Comparison of ENCODE assay signal across 10 cellular contexts in the genomic region with DNA sequence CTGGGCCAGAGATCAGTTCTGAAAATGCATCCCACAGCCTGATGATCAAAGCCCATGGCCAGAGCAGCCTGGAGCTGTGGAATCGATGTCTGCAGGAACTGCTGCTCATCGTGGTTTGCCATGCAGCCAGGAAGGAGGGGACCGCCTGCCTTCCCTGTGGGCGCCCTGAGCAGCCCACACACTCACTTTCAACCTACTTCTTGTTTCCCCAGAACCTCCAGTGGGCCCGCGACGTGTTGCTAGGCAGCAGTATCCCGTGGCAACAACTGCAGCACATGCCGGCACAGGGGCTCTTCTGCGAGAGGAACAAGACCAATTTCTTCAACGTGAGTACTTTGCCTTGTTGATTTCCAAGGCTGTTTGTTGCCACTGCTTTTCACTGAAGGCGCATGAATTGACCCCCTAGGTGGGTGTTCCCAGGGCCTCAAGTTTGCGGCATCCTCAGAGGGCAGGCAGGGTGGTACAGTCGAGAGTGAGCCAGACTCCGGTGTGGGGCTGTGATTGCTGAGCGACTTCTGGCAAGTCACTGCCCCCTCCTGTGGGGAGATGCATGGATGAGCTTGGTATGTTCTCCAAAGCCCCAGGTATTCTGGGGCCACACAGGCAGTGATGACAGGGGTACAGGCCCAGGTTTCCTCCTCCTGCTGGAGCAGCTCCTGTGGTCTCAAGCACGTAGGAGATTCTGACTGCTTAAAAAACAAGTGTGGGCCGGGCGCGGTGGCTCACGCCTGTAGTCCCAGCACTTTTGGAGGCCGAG. TPM values are rescaled to one million over a fixed set of nuclear protein-coding genes. Genes with fewer than 3 reads are reported as not detected.
DNase-seq lines count a peak whose midpoint lies in the region; ATAC-seq lines count a peak whose summit lies in the region.
"Had no signal": no experiment of that assay in that cellular context is flagged by ENCODE, and none has a peak within 500 bp of the region (broad histone marks: within the 10 kb centered on the region; RNA-seq: fewer than 3 reads in every experiment).

No MANE protein-coding gene starts in this region.

- peak in 2 of 3 donors; percentile 24 to 31 for DNase-seq in CD4-positive, CD25-positive, alpha-beta regulatory T cell
- DNase-seq in activated CD4-positive, alpha-beta memory T cell treated with anti-CD3 and anti-CD28 coated beads, Interleukin-2, amount 10 ng/mL, durations not matched to agents 7 days and 5 days: peak; percentile 28
- DNase-seq in effector CD8-positive, alpha-beta T cell (lab: John Stamatoyannopoulos, UW): peak; percentile 77
- DNase-seq in stimulated activated CD4-positive, alpha-beta T cell treated with anti-CD3 and anti-CD28 coated beads, Interleukin-15, amount 100 ng/mL, for 24 hours: peak; percentile 75
- DNase-seq in NCI-H146 treated with DMSO at 0.1 percent for 48 hours (lab: John Stamatoyannopoulos, UW; ENCODE audit: unreplicated experiment) (no peak), NCI-H1092 treated with DMSO at 0.1 percent for 48 hours (lab: John Stamatoyannopoulos, UW) (no peak)
- DNase-seq: Caco-2, PC-9 had no signal

- no peak overlapping the region for H3K4me3 Mint-ChIP-seq in CD4-positive, CD25-positive, alpha-beta regulatory T cell
- no peak overlapping the region for H3K4me3 Mint-ChIP-seq in activated CD4-positive, alpha-beta memory T cell treated with anti-CD3 and anti-CD28 coated beads, Interleukin-2, amount 10 ng/mL, durations not matched to agents 7 days and 5 days

- no peak overlapping the region for H3K27ac ChIP-seq in CD4-positive, CD25-positive, alpha-beta regulatory T cell (ENCODE audit: insufficient read depth, low read length, poor library complexity, severe bottlenecking)
- H3K27ac ChIP-seq: PC-9 had no signal

- H3K36me3 Mint-ChIP-seq in CD4-positive, CD25-positive, alpha-beta regulatory T cell: peaks cover 3% of the 10 kb centered on the region
- H3K36me3 Mint-ChIP-seq in activated CD4-positive, alpha-beta memory T cell treated with anti-CD3 and anti-CD28 coated beads, Interleukin-2, amount 10 ng/mL, durations not matched to agents 7 days and 5 days (ENCODE audit: low read depth): peaks cover 45% of the 10 kb centered on the region

- peaks cover 0 to 2% (median 0%) of the 10 kb centered on the region in 7 donors for H3K9me3 Mint-ChIP-seq in CD4-positive, CD25-positive, alpha-beta regulatory T cell
- no peaks in the 10 kb centered on the region for H3K9me3 Mint-ChIP-seq in activated CD4-positive, alpha-beta memory T cell treated with anti-CD3 and anti-CD28 coated beads, Interleukin-2, amount 10 ng/mL, durations not matched to agents 7 days and 5 days

- H3K4me3 ChIP-seq in CD4-positive, CD25-positive, alpha-beta regulatory T cell (ENCODE audit: low read depth, low read length): no peak overlapping the region
- H3K4me3 ChIP-seq: PC-9 had no signal

- H3K27me3 ChIP-seq in CD4-positive, CD25-positive, alpha-beta regulatory T cell (ENCODE audit: control insufficient read depth, insufficient read depth, low read length): no peaks in the 10 kb centered on the region

- H3K4me1 Mint-ChIP-seq in CD4-positive, CD25-positive, alpha-beta regulatory T cell: peaks cover 0 to 16% (median 6%) of the 10 kb centered on the region in 4 donors
- H3K4me1 Mint-ChIP-seq in activated CD4-positive, alpha-beta memory T cell treated with anti-CD3 and anti-CD28 coated beads, Interleukin-2, amount 10 ng/mL, durations not matched to agents 7 days and 5 days: peaks cover 3% of the 10 kb centered on the region

- peak overlapping the region in 2 of 3 donors; percentile 6 to 62 for H3K27ac Mint-ChIP-seq in CD4-positive, CD25-positive, alpha-beta regulatory T cell
- H3K27ac Mint-ChIP-seq in activated CD4-positive, alpha-beta memory T cell treated with anti-CD3 and anti-CD28 coated beads, Interleukin-2, amount 10 ng/mL, durations not matched to agents 7 days and 5 days: no peak overlapping the region

- no peaks in the 10 kb centered on the region for H3K9me3 ChIP-seq in CD4-positive, CD25-positive, alpha-beta regulatory T cell (ENCODE audit: control insufficient read depth in 2 of 2, low read length in 2 of 2)
- H3K9me3 ChIP-seq: Caco-2 had no signal

- peaks cover 43% of the 10 kb centered on the region for H3K36me3 ChIP-seq in CD4-positive, CD25-positive, alpha-beta regulatory T cell (ENCODE audit: control insufficient read depth, insufficient read depth, low read length)

- no peaks in the 10 kb centered on the region for H3K27me3 Mint-ChIP-seq in CD4-positive, CD25-positive, alpha-beta regulatory T cell
- no peaks in the 10 kb centered on the region for H3K27me3 Mint-ChIP-seq in activated CD4-positive, alpha-beta memory T cell treated with anti-CD3 and anti-CD28 coated beads, Interleukin-2, amount 10 ng/mL, durations not matched to agents 7 days and 5 days

- CTCF ChIA-PET in activated CD4-positive, alpha-beta memory T cell treated with anti-CD3 and anti-CD28 coated beads, Interleukin-2, amount 10 ng/mL, durations not matched to agents 7 days and 5 days (lab: Charles Lee): interaction anchor here (5.1 kb wide), 1 partner anchor 22 kb away, joined by 31 read pairs; no protein-coding TSS in a partner anchor

- ATAC-seq in CD4-positive, CD25-positive, alpha-beta regulatory T cell (ENCODE audit: low read depth in 2 of 2): peak in 1 of 2 donors; percentile 38
- no peak for ATAC-seq in GM19395 (IDR thresholded peaks at IDR 0.05; ENCODE audit: unreplicated experiment)
- ATAC-seq in GM21526 (IDR thresholded peaks at IDR 0.05; ENCODE audit: low FRiP score, unreplicated experiment): no peak

- POLR2A ChIA-PET in activated CD4-positive, alpha-beta memory T cell treated with anti-CD3 and anti-CD28 coated beads, Interleukin-2, amount 10 ng/mL, durations not matched to agents 7 days and 5 days (lab: Charles Lee): interaction anchor here (0.6 kb wide), 1 partner anchor 12 kb away, joined by 3 read pairs; no protein-coding TSS in a partner anchor

- no peaks in the 10 kb centered on the region for H3K4me1 ChIP-seq in CD4-positive, CD25-positive, alpha-beta regulatory T cell (ENCODE audit: control insufficient read depth, insufficient read depth, low read length, poor library complexity, severe bottlenecking)
- H3K4me1 ChIP-seq: Caco-2 had no signal

RNA-seq across cellular contexts. Expression of gene SUSD2, which starts 47.0 kb away (rescaled TPM):
- 0.81 TPM for total RNA-seq in CD4-positive, CD25-positive, alpha-beta regulatory T cell
- under 1 TPM in 1 of 4 donors, not detected in 3; 0.06 TPM for polyA plus RNA-seq in CD4-positive, CD25-positive, alpha-beta regulatory T cell
- under 1 TPM; 0.23 to 0.63 TPM for total RNA-seq in activated CD4-positive, alpha-beta memory T cell treated with anti-CD3 and anti-CD28 coated beads, Interleukin-2, amount 10 ng/mL, durations not matched to agents 7 days and 5 days

Comparison
In these comparisons a context has a peak if more than half of its experiments do, and no peak if none do; other contexts are left out.
1. DNase-seq: peak in CD4-positive, CD25-positive, alpha-beta regulatory T cell (2 of 3), activated CD4-positive, alpha-beta memory T cell treated with anti-CD3 and anti-CD28 coated beads, Interleukin-2, amount 10 ng/mL, durations not matched to agents 7 days and 5 days (single experiment), effector CD8-positive, alpha-beta T cell (single experiment) and stimulated activated CD4-positive, alpha-beta T cell treated with anti-CD3 and anti-CD28 coated beads, Interleukin-15, amount 100 ng/mL, for 24 hours (single experiment); none in NCI-H146 treated with DMSO at 0.1 percent for 48 hours (single experiment) and NCI-H1092 treated with DMSO at 0.1 percent for 48 hours (single experiment).